In the genomic region with DNA sequence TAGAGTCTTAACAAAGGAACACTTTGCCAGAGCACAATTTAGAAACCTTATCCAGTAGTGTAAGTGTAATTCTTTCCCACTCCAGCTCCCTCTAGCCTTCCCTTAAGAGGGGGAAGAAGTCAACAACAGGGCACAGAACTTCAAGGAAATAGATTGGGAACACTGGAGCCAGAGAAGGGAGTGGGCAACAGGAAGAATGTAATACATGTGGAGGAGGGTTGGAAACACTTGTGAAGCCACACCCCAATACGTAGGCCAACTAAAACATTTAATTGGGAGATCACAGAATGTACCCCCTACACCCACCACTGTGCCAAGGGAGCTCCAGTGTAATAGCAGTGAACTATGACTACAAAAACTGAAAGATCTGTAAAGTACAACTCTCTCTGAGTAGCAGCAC, we compare ENCODE assay signal across 1 cellular context.
TF ChIP-seq lines count a peak whose summit lies in the region.

No MANE protein-coding gene starts in this region.

TF ChIP-seq in H1, 55 proteins besides CTCF, POLR2A, EP300 and RAD21 (continued from another document):
- TF ChIP-seq, protein P1, sequence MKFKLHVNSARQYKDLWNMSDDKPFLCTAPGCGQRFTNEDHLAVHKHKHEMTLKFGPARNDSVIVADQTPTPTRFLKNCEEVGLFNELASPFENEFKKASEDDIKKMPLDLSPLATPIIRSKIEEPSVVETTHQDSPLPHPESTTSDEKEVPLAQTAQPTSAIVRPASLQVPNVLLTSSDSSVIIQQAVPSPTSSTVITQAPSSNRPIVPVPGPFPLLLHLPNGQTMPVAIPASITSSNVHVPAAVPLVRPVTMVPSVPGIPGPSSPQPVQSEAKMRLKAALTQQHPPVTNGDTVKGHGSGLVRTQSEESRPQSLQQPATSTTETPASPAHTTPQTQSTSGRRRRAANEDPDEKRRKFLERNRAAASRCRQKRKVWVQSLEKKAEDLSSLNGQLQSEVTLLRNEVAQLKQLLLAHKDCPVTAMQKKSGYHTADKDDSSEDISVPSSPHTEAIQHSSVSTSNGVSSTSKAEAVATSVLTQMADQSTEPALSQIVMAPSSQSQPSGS (IDR thresholded peaks at IDR 0.05; ENCODE audit: low read length): no peak
- TF ChIP-seq, protein P2, sequence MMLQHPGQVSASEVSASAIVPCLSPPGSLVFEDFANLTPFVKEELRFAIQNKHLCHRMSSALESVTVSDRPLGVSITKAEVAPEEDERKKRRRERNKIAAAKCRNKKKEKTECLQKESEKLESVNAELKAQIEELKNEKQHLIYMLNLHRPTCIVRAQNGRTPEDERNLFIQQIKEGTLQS (IDR thresholded peaks at IDR 0.05; ENCODE audit: insufficient read depth, low read depth, low read length): no peak
- no peak for TF ChIP-seq SP2 (IDR thresholded peaks at IDR 0.05; ENCODE audit: low read length)
- no peak for TF ChIP-seq NANOG (IDR thresholded peaks at IDR 0.05; ENCODE audit: insufficient read depth, low read depth, low read length, poor library complexity, severe bottlenecking)
- no peak for TF ChIP-seq GABPA (IDR thresholded peaks at IDR 0.05; ENCODE audit: borderline replicate concordance, insufficient read depth, low read length)
- TF ChIP-seq, protein P3, sequence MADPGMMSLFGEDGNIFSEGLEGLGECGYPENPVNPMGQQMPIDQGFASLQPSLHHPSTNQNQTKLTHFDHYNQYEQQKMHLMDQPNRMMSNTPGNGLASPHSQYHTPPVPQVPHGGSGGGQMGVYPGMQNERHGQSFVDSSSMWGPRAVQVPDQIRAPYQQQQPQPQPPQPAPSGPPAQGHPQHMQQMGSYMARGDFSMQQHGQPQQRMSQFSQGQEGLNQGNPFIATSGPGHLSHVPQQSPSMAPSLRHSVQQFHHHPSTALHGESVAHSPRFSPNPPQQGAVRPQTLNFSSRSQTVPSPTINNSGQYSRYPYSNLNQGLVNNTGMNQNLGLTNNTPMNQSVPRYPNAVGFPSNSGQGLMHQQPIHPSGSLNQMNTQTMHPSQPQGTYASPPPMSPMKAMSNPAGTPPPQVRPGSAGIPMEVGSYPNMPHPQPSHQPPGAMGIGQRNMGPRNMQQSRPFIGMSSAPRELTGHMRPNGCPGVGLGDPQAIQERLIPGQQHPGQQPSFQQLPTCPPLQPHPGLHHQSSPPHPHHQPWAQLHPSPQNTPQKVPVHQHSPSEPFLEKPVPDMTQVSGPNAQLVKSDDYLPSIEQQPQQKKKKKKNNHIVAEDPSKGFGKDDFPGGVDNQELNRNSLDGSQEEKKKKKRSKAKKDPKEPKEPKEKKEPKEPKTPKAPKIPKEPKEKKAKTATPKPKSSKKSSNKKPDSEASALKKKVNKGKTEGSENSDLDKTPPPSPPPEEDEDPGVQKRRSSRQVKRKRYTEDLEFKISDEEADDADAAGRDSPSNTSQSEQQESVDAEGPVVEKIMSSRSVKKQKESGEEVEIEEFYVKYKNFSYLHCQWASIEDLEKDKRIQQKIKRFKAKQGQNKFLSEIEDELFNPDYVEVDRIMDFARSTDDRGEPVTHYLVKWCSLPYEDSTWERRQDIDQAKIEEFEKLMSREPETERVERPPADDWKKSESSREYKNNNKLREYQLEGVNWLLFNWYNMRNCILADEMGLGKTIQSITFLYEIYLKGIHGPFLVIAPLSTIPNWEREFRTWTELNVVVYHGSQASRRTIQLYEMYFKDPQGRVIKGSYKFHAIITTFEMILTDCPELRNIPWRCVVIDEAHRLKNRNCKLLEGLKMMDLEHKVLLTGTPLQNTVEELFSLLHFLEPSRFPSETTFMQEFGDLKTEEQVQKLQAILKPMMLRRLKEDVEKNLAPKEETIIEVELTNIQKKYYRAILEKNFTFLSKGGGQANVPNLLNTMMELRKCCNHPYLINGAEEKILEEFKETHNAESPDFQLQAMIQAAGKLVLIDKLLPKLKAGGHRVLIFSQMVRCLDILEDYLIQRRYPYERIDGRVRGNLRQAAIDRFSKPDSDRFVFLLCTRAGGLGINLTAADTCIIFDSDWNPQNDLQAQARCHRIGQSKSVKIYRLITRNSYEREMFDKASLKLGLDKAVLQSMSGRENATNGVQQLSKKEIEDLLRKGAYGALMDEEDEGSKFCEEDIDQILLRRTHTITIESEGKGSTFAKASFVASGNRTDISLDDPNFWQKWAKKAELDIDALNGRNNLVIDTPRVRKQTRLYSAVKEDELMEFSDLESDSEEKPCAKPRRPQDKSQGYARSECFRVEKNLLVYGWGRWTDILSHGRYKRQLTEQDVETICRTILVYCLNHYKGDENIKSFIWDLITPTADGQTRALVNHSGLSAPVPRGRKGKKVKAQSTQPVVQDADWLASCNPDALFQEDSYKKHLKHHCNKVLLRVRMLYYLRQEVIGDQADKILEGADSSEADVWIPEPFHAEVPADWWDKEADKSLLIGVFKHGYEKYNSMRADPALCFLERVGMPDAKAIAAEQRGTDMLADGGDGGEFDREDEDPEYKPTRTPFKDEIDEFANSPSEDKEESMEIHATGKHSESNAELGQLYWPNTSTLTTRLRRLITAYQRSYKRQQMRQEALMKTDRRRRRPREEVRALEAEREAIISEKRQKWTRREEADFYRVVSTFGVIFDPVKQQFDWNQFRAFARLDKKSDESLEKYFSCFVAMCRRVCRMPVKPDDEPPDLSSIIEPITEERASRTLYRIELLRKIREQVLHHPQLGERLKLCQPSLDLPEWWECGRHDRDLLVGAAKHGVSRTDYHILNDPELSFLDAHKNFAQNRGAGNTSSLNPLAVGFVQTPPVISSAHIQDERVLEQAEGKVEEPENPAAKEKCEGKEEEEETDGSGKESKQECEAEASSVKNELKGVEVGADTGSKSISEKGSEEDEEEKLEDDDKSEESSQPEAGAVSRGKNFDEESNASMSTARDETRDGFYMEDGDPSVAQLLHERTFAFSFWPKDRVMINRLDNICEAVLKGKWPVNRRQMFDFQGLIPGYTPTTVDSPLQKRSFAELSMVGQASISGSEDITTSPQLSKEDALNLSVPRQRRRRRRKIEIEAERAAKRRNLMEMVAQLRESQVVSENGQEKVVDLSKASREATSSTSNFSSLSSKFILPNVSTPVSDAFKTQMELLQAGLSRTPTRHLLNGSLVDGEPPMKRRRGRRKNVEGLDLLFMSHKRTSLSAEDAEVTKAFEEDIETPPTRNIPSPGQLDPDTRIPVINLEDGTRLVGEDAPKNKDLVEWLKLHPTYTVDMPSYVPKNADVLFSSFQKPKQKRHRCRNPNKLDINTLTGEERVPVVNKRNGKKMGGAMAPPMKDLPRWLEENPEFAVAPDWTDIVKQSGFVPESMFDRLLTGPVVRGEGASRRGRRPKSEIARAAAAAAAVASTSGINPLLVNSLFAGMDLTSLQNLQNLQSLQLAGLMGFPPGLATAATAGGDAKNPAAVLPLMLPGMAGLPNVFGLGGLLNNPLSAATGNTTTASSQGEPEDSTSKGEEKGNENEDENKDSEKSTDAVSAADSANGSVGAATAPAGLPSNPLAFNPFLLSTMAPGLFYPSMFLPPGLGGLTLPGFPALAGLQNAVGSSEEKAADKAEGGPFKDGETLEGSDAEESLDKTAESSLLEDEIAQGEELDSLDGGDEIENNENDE (IDR thresholded peaks at IDR 0.05; ENCODE audit: insufficient replicate concordance, low read length): no peak
- no peak for TF ChIP-seq JUN (IDR thresholded peaks at IDR 0.05; ENCODE audit: low read depth, low read length)
- no peak for TF ChIP-seq KDM1A (IDR thresholded peaks at IDR 0.05; ENCODE audit: borderline replicate concordance, low read length)
- no peak for TF ChIP-seq GTF2F1 (IDR thresholded peaks at IDR 0.05; ENCODE audit: borderline replicate concordance, low read depth, low read length)
- no peak for TF ChIP-seq ASH2L (IDR thresholded peaks at IDR 0.05; ENCODE audit: low read length)
- TF ChIP-seq TBP (IDR thresholded peaks at IDR 0.05; ENCODE audit: low read depth, low read length): no peak
- TF ChIP-seq HDAC6 (IDR thresholded peaks at IDR 0.05; ENCODE audit: low read depth, low read length): no peak
- no peak for TF ChIP-seq CBX8 (IDR thresholded peaks at IDR 0.05; ENCODE audit: borderline replicate concordance, low read depth, low read length)
- no peak for TF ChIP-seq BCL11A (IDR thresholded peaks at IDR 0.05; ENCODE audit: low read depth in 2 of 2, low read length in 2 of 2)
TF ChIP-seq in H1: peak in this region for 0.
